Comparison of ENCODE assay signal across 20 cellular contexts in the genomic region with DNA sequence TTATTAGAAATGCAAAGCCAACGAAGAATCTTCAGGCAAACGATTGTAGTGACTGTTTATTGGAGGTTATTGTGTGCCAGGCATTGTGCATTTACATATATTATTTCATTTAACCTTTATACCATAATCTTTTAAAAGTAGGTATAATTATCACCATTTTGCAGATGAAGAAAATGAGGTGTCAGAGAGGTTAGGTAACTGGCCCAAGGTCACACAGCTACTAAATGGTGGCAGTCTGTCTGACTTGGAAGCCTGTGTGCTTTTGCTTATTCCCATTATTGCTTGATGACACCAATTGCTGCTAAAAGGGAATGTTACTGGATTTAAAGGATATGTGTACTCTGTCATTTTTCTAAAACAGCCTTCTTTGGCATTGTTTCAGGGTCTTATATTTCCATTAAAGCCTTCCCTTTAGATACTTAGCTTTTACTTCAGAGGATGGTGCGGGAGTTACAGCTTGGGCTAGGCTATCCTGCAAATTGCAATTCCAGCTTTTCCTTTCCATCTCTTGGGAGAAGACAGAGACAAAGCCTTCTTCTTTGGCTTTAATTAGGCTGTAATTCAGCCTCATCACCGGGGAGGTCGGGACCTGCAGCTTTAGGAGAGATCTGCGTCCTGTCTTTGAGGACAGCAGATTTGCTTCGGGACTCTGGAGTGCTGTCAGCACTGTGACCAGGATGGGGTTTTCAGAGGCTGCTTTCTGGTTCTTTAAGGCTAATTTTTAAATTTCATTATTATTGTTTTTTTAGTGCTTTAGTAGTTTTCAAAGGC. TPM values are rescaled to one million over a fixed set of nuclear protein-coding genes. Genes with fewer than 3 reads are reported as not detected.
DNase-seq lines count a peak whose midpoint lies in the region; ATAC-seq and TF ChIP-seq lines count a peak whose summit lies in the region.
"Had no signal": no experiment of that assay in that cellular context is flagged by ENCODE, and none has a peak within 500 bp of the region (broad histone marks: within the 10 kb centered on the region; RNA-seq: fewer than 3 reads in every experiment).

No MANE protein-coding gene starts in this region.

- H3K27ac ChIP-seq in HEK293 (ENCODE audit: extremely low read depth, low read depth, low read length), result no peak overlapping the region
- peak overlapping the region; percentile 78 to 89 for H3K27ac ChIP-seq in ascending aorta
- H3K27ac ChIP-seq in mesodermal cell (ENCODE audit: low read depth, low read length, severe bottlenecking), result peak overlapping the region; percentile 41
- peak overlapping the region in 3 of 5 donors; percentile 11 to 83 (median 83) for H3K27ac ChIP-seq in stomach
- H3K27ac ChIP-seq: breast epithelium, psoas muscle, spleen had no signal

- H3K4me3 ChIP-seq in HEK293 (ENCODE audit: low read depth, low read length), result no peak overlapping the region
- H3K4me3 ChIP-seq in ascending aorta, result no peak overlapping the region
- no peak overlapping the region for H3K4me3 ChIP-seq in mesodermal cell (ENCODE audit: extremely low read depth, insufficient read depth, low read length, poor library complexity, severe bottlenecking)
- H3K4me3 ChIP-seq in stomach, result no peak overlapping the region
- H3K4me3 ChIP-seq: breast epithelium, psoas muscle, spleen had no signal

- no peak for DNase-seq in ascending aorta (ENCODE audit: low spot score in 2 of 2)
- DNase-seq in stomach, result no peak
- DNase-seq in GM20000 (ENCODE audit: low spot score), result no peak
- no peak for DNase-seq in activated effector memory CD4-positive, alpha-beta T cell treated with anti-CD3 and anti-CD28 coated beads, Interleukin-2, amount 50 U/mL, for 16 hours
- DNase-seq: activated CD4-positive, CD25-positive, alpha-beta regulatory T cell; activated naive CD4-positive, alpha-beta T cell treated with Interleukin-2 at 50 U/mL for 16 hours; activated T-cell treated with anti-CD3 and anti-CD28 coated beads, Interleukin-2, amount 50 U/mL, for 4 hours; CD4-positive, CD25-positive, alpha-beta regulatory T cell; DMS 273 treated with DMSO at 0.1 percent for 48 hours; left cardiac atrium; NCI-H1417; NCI-H2107; NK-92 treated with Interleukin-12 subunit alpha and Interleukin-12 subunit beta, amount 100 ng/mL, for 24 hours; psoas muscle; spleen; stimulated activated CD4-positive, alpha-beta T cell treated with anti-CD3 and anti-CD28 coated beads, Interleukin-4, amount 100 ng/mL, for 4 hours had no signal

- H3K27me3 ChIP-seq in ascending aorta, result no peaks in the 10 kb centered on the region
- no peaks in the 10 kb centered on the region for H3K27me3 ChIP-seq in stomach
- H3K27me3 ChIP-seq: breast epithelium had no signal

- H3K9me3 ChIP-seq in HEK293 (ENCODE audit: control insufficient read depth, insufficient read depth, low read depth, low read length) (no peaks in the 10 kb centered on the region), ascending aorta (no peaks in the 10 kb centered on the region), mesodermal cell (ENCODE audit: control insufficient read depth, low read length) (no peaks in the 10 kb centered on the region), stomach (no peaks in the 10 kb centered on the region)
- H3K9me3 ChIP-seq: breast epithelium, psoas muscle, spleen had no signal

- CTCF ChIA-PET in HEK293 (lab: Yijun Ruan, JAX), result interaction anchor here (0.7 kb wide), 1 partner anchor 942 kb away, joined by 3 read pairs; no protein-coding TSS in a partner anchor

- TF ChIP-seq CTCF in HEK293 (tag by site-specific recombination; IDR thresholded peaks at IDR 0.05) (no peak), ascending aorta (IDR thresholded peaks at IDR 0.05) (no peak), stomach (IDR thresholded peaks at IDR 0.05) (no peak), GM20000 (IDR thresholded peaks at IDR 0.05; ENCODE audit: extremely low read depth, missing control alignments) (no peak)

- no peaks in the 10 kb centered on the region for H3K36me3 ChIP-seq in HEK293 (ENCODE audit: control insufficient read depth in 2 of 2, insufficient read depth in 1 of 2, low read length in 2 of 2)
- no peaks in the 10 kb centered on the region for H3K36me3 ChIP-seq in ascending aorta
- no peaks in the 10 kb centered on the region for H3K36me3 ChIP-seq in mesodermal cell (ENCODE audit: control insufficient read depth, insufficient read depth, low read length)
- H3K36me3 ChIP-seq in stomach, result no peaks in the 10 kb centered on the region
- H3K36me3 ChIP-seq: breast epithelium, spleen had no signal

- no peak for TF ChIP-seq EP300 in stomach (IDR thresholded peaks at IDR 0.05)

- intact Hi-C loops in ascending aorta (cut with DNase I), result loop anchor here (2.0 to 5.0 kb wide), 3 partner anchors 36 to 74 kb away; a partner anchor contains a TSS
- intact Hi-C loops in stomach (cut with DNase I; ENCODE audit: low total_unique reads), result no loop called here

- POLR2A ChIA-PET in HEK293 (lab: Yijun Ruan, JAX), result no interaction called here

- H3K4me1 ChIP-seq in HEK293 (ENCODE audit: control insufficient read depth, insufficient read depth, low read length) (no peaks in the 10 kb centered on the region), ascending aorta (peaks cover 0 to 28% of the 10 kb centered on the region in 2 donors), mesodermal cell (ENCODE audit: control insufficient read depth, insufficient read depth, low read length, poor library complexity, severe bottlenecking) (peaks cover 10% of the 10 kb centered on the region), stomach (peaks cover 27 to 54% (median 42%) of the 10 kb centered on the region in 4 donors)
- H3K4me1 ChIP-seq: breast epithelium, psoas muscle, spleen had no signal

- 77 to 90% methylated on average over 3 to 4 of the region's 7 CpGs for WGBS in mesodermal cell (ENCODE audit: insufficient coverage in 2 of 2), 2 experiments
- 62 to 79% (median 66%) methylated on average over 7 of the region's 7 CpGs for WGBS in stomach, 5 donors

- no peak for TF ChIP-seq POLR2A in stomach (IDR thresholded peaks at IDR 0.05)

- no peak for ATAC-seq in HG03457 (IDR thresholded peaks at IDR 0.05; ENCODE audit: unreplicated experiment)
- ATAC-seq: activated T-cell treated with anti-CD3 and anti-CD28 coated beads, Interleukin-2, amount 50 U/mL, for 4 hours; left cardiac atrium; psoas muscle had no signal

TF ChIP-seq in HEK293, 187 proteins besides CTCF, POLR2A, EP300 and RAD21:
- TF ChIP-seq TRIM28 (IDR thresholded peaks at IDR 0.05; ENCODE audit: borderline replicate concordance, low read length) (no peak), ZNF112 (tag by site-specific recombination; IDR thresholded peaks at IDR 0.05) (no peak), ZNF664 (tag by site-specific recombination; IDR thresholded peaks at IDR 0.05) (no peak), ZNF624 (tag by site-specific recombination; IDR thresholded peaks at IDR 0.05) (no peak), IKZF3 (tag by site-specific recombination; IDR thresholded peaks at IDR 0.05) (no peak), ZNF768 (tag by site-specific recombination; IDR thresholded peaks at IDR 0.05) (peak; percentile 84)
- TF ChIP-seq, protein P1, sequence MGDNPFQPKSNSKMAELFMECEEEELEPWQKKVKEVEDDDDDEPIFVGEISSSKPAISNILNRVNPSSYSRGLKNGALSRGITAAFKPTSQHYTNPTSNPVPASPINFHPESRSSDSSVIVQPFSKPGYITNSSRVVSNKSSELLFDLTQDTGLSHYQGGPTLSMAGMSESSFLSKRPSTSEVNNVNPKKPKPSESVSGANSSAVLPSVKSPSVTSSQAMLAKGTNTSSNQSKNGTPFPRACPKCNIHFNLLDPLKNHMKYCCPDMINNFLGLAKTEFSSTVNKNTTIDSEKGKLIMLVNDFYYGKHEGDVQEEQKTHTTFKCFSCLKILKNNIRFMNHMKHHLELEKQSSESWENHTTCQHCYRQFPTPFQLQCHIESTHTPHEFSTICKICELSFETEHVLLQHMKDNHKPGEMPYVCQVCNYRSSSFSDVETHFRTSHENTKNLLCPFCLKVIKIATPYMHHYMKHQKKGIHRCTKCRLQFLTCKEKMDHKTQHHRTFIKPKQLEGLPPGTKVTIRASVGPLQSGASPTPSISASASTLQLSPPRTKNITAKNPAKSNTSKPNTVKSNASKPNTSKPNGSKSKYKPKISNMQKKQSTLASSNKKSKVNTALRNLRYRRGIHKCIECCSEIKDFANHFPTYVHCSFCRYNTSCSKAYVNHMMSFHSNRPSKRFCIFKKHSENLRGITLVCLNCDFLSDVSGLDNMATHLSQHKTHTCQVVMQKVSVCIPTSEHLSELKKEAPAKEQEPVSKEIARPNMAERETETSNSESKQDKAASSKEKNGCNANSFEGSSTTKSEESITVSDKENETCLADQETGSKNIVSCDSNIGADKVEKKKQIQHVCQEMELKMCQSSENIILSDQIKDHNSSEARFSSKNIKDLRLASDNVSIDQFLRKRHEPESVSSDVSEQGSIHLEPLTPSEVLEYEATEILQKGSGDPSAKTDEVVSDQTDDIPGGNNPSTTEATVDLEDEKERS (tag by site-specific recombination; IDR thresholded peaks at IDR 0.05), result no peak
- TF ChIP-seq, protein P2, sequence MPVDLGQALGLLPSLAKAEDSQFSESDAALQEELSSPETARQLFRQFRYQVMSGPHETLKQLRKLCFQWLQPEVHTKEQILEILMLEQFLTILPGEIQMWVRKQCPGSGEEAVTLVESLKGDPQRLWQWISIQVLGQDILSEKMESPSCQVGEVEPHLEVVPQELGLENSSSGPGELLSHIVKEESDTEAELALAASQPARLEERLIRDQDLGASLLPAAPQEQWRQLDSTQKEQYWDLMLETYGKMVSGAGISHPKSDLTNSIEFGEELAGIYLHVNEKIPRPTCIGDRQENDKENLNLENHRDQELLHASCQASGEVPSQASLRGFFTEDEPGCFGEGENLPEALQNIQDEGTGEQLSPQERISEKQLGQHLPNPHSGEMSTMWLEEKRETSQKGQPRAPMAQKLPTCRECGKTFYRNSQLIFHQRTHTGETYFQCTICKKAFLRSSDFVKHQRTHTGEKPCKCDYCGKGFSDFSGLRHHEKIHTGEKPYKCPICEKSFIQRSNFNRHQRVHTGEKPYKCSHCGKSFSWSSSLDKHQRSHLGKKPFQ (tag by site-specific recombination; IDR thresholded peaks at IDR 0.05), result no peak

RNA-seq across cellular contexts. Expression of a gene that starts 37.4 kb away (rescaled TPM):
- total RNA-seq in ascending aorta (59.7 TPM), stomach (100 to 1,000 TPM in 3 of 5 donors, 10 to 100 TPM in 1, 1 to 10 TPM in 1; 3.5 to 201 (median 134) TPM)
- 154 TPM for polyA plus RNA-seq in mesodermal cell (2013, experiment 1 of 2)
- 155 TPM for polyA plus RNA-seq in mesodermal cell (2013, experiment 2 of 2)
- 10 to 100 TPM; 31.4 to 47.7 (median 41.4) TPM for polyA plus RNA-seq in stomach
